Comparison of ENCODE assay signal across 12 cellular contexts in the genomic region with DNA sequence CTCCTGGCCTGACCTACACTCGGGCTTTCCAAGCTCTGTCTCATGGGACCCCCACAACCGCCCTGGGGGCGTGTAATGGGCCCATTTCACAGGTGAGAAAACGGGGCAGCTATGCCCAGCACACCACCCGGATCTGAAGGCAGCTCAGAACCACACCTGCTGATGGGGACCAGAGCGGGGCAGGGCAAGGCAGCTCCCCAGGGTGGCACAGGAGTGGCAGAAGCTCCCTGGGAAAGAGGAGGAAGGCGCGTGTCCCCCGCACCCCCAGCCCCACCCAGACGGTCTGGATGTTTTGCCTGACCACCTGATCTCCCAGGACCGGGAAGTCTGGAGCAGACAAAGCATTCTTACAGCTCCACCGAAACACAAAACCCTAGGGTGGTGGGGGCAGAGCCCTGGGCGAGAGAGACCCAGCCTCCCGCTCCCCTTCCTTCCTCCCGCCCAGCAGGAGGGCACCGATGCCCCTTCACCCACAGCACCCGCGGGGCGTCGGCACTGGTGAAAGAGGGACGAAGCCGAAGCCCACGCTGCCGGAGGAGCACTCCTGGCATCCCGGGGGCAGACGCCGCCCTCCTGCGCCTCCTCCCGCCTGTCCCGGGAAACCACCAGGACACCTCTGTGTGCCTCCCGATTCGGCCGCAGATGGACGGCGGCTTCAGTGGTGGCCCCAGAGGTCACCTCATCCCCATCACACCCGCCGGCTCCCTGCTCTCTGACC. TPM values are rescaled to one million over a fixed set of nuclear protein-coding genes. Genes with fewer than 3 reads are reported as not detected.
DNase-seq lines count a peak whose midpoint lies in the region; ATAC-seq and TF ChIP-seq lines count a peak whose summit lies in the region.
"Had no signal": no experiment of that assay in that cellular context is flagged by ENCODE, and none has a peak within 500 bp of the region (broad histone marks: within the 10 kb centered on the region; RNA-seq: fewer than 3 reads in every experiment).

No MANE protein-coding gene starts in this region.

- DNase-seq in left ventricle myocardium inferior = no peak
- no peak for DNase-seq in cardiac septum (ENCODE audit: low spot score)
- DNase-seq in coronary artery (ENCODE audit: low spot score) = no peak
- no peak for DNase-seq in naive B cell
- DNase-seq in upper lobe of right lung = no peak
- DNase-seq in trophoblast cell = no peak
- DNase-seq in NCI-H1694 (lab: John Stamatoyannopoulos, UW) = no peak
- DNase-seq: activated CD4-positive, CD25-positive, alpha-beta regulatory T cell treated with anti-CD3 and anti-CD28 coated beads, Interleukin-2, amount 50 U/mL, for 72 hours; activated effector memory CD4-positive, alpha-beta T cell treated with Interleukin-2 at 50 U/mL for 16 hours; cerebellar nuclear complex; DMS79 treated with DMSO at 0.1 percent for 48 hours had no signal

- no peak overlapping the region for H2BK12ac ChIP-seq in trophoblast cell (ENCODE audit: low read length)

- no peaks in the 10 kb centered on the region for H3K79me2 ChIP-seq in trophoblast cell (ENCODE audit: control insufficient read depth, insufficient read depth, low read length, poor library complexity)

- ATAC-seq in naive B cell (ENCODE audit: low read depth in 2 of 2) (no peak), upper lobe of right lung (no peak), GM18867 (IDR thresholded peaks at IDR 0.05; ENCODE audit: unreplicated experiment) (no peak)

- H3K27me3 ChIP-seq in left ventricle myocardium inferior (ENCODE audit: low read depth) (no peaks in the 10 kb centered on the region), upper lobe of right lung (no peaks in the 10 kb centered on the region), trophoblast cell (ENCODE audit: insufficient read depth, low read length) (no peaks in the 10 kb centered on the region)

- H3K27ac ChIP-seq in left ventricle myocardium inferior (replicated peaks) (peak overlapping the region; percentile 79), coronary artery (peak overlapping the region in 1 of 2 donors; percentile 49), upper lobe of right lung (peak overlapping the region; percentile 66), trophoblast cell (ENCODE audit: low read depth, low read length) (no peak overlapping the region)

- no peaks in the 10 kb centered on the region for H3K79me1 ChIP-seq in trophoblast cell (ENCODE audit: low read length)

- TF ChIP-seq CTCF in left ventricle myocardium inferior (IDR thresholded peaks at IDR 0.05; ENCODE audit: borderline replicate concordance) (no peak), coronary artery (IDR thresholded peaks at IDR 0.05) (no peak), upper lobe of right lung (IDR thresholded peaks at IDR 0.05) (no peak)

- H3K27ac Mint-ChIP-seq in naive B cell = peak overlapping the region in 1 of 6 donors; percentile 62

- no peak overlapping the region for H4K8ac ChIP-seq in trophoblast cell (ENCODE audit: low read depth, low read length)

- no peak overlapping the region for H3K14ac ChIP-seq in trophoblast cell (ENCODE audit: low read length)

- no peaks in the 10 kb centered on the region for H3K9me3 Mint-ChIP-seq in naive B cell

- H3K36me3 ChIP-seq in left ventricle myocardium inferior (no peaks in the 10 kb centered on the region), upper lobe of right lung (peaks cover 6% of the 10 kb centered on the region), trophoblast cell (ENCODE audit: control insufficient read depth in 1 of 2, insufficient read depth in 2 of 2, low read length in 2 of 2) (peaks cover 7 to 9% of the 10 kb centered on the region in 2 experiments)

- no peaks in the 10 kb centered on the region for H3K9me3 ChIP-seq in left ventricle myocardium inferior (replicated peaks)
- H3K9me3 ChIP-seq in upper lobe of right lung = no peaks in the 10 kb centered on the region
- no peaks in the 10 kb centered on the region for H3K9me3 ChIP-seq in trophoblast cell (ENCODE audit: insufficient read depth, low read depth, low read length)

- no peak overlapping the region for H3K4ac ChIP-seq in trophoblast cell (ENCODE audit: low read depth, low read length)

- peaks cover 0 to 5% (median 0%) of the 10 kb centered on the region in 3 donors for H3K27me3 Mint-ChIP-seq in naive B cell

- H3K36me3 Mint-ChIP-seq in naive B cell = no peaks in the 10 kb centered on the region

- H2AK5ac ChIP-seq in trophoblast cell (ENCODE audit: low read length) = no peak overlapping the region

- H3K4me3 Mint-ChIP-seq in naive B cell = peak overlapping the region in 7 of 8 donors; percentile 29 to 78 (median 60)

- no peak overlapping the region for H2BK120ac ChIP-seq in trophoblast cell (ENCODE audit: insufficient read depth, low read length, poor library complexity)

- no peak overlapping the region for H4K91ac ChIP-seq in trophoblast cell (ENCODE audit: low read depth, low read length)

- no peak overlapping the region for H3K18ac ChIP-seq in trophoblast cell (ENCODE audit: low read length)

- no peak overlapping the region for H2BK5ac ChIP-seq in trophoblast cell (ENCODE audit: low read depth, low read length, poor library complexity)

- H4K12ac ChIP-seq in trophoblast cell (ENCODE audit: low read depth, low read length) = no peak overlapping the region

- peaks cover 93% of the 10 kb centered on the region for H3K4me1 ChIP-seq in left ventricle myocardium inferior
- H3K4me1 ChIP-seq in upper lobe of right lung = peaks cover 83% of the 10 kb centered on the region
- H3K4me1 ChIP-seq in trophoblast cell (ENCODE audit: control insufficient read depth in 1 of 2, insufficient read depth in 2 of 2, low read length in 2 of 2) = peaks cover 0 to 3% of the 10 kb centered on the region in 2 experiments

- peak overlapping the region; percentile 45 for H3K4me3 ChIP-seq in left ventricle myocardium inferior
- peak overlapping the region; percentile 22 for H3K4me3 ChIP-seq in coronary artery
- no peak overlapping the region for H3K4me3 ChIP-seq in upper lobe of right lung
- H3K4me3 ChIP-seq in trophoblast cell (ENCODE audit: low read depth, low read length) = no peak overlapping the region

- no peak overlapping the region for H3K4me2 ChIP-seq in trophoblast cell (ENCODE audit: low read length)

- WGBS in trophoblast cell (ENCODE audit: extremely low coverage, insufficient coverage, insufficient read length) = no CpG with 5 or more reads among the region's 37 CpGs

- H2AFZ ChIP-seq in trophoblast cell (ENCODE audit: insufficient read depth, low read length, poor library complexity) = no peak overlapping the region

- no peak overlapping the region for H3K23ac ChIP-seq in trophoblast cell (ENCODE audit: low read length)

- H3K4me1 Mint-ChIP-seq in naive B cell = peaks cover 37 to 51% (median 46%) of the 10 kb centered on the region in 3 donors

- intact Hi-C loops in left ventricle myocardium inferior (cut with micrococcal nuclease) (no loop called here), cardiac septum (cut with DNase I) (no loop called here), upper lobe of right lung (cut with DNase I) (no loop called here)

- H3K9ac ChIP-seq in trophoblast cell (ENCODE audit: low read length) = no peak overlapping the region

RNA-seq across cellular contexts. Expression of a gene that starts 14.5 kb away (rescaled TPM):
- 17.6 TPM for total RNA-seq in left ventricle myocardium inferior
- 29.7 TPM for total RNA-seq in cardiac septum
- 1 to 10 TPM in 5 of 6 donors, under 1 TPM in 1; 0.05 to 8.0 (median 2.4) TPM for polyA plus RNA-seq in naive B cell (ENCODE audit: low read depth in 6 of 6)
- 114 TPM for total RNA-seq in upper lobe of right lung
- polyA plus RNA-seq in trophoblast cell (2013) = 28.5 and 29.7 TPM in 2 replicates

RNA-seq across cellular contexts. Expression of a gene that starts 48.5 kb away (rescaled TPM):
- total RNA-seq in left ventricle myocardium inferior (23.4 TPM), cardiac septum (33.7 TPM), upper lobe of right lung (63.7 TPM)
- polyA plus RNA-seq in naive B cell (ENCODE audit: low read depth in 6 of 6) = 10 to 100 TPM; 10.3 to 35.2 (median 20.0) TPM
- 61.8 and 62.8 TPM in 2 replicates for polyA plus RNA-seq in trophoblast cell (2013)

Comparison
In these comparisons a context has a peak if more than half of its experiments do, and no peak if none do; other contexts are left out.
1. H3K4me3 ChIP-seq: peak in left ventricle myocardium inferior (single experiment) and coronary artery (single experiment); none in upper lobe of right lung (single experiment) and trophoblast cell (single experiment).